ENCODE assay signal across 9 cellular contexts in the genomic region with DNA sequence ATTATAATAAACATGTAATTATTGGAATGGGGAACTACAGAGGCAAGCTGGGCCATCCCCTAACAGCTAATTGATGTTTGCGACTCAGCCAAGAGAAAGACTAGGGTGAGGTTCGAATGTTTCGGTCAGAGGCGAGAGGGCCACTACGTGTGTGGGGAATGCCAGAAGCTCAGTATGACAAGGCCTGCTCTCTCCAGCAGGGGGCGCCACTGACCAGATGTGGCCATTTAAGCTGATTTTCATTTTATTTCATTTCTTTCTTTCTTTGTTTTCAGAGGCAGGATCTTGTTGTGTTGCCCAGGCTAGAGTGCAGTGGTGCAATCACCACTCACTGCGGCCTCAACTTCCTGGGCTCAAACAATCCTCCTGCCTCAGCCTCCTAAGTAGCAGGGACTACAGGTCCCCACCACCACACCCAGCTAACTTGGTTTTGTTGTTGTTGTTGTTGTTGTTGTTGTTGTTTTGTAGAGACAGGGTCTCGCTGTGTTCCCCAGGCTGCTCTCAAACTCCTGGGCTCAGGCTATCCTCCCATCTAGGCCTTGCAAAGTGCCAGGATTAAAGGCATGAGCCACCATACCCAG. TPM values are rescaled to one million over a fixed set of nuclear protein-coding genes. Genes with fewer than 3 reads are reported as not detected.
A peak's percentile ranks its signal among the peaks of the same experiment; 100 is the strongest.
DNase-seq lines count a peak whose midpoint lies in the region; ATAC-seq and TF ChIP-seq lines count a peak whose summit lies in the region.
"Had no signal": no experiment of that assay in that cellular context is flagged by ENCODE, and none has a peak within 500 bp of the region (broad histone marks: within the 10 kb centered on the region; RNA-seq: fewer than 3 reads in every experiment).

No MANE protein-coding gene starts in this region.

- H3K27me3 Mint-ChIP-seq in type B pancreatic cell: peaks cover 4% of the 10 kb centered on the region

- no peak overlapping the region for H3K4me3 ChIP-seq in AG04450 (ENCODE audit: low read depth, low read length)
- no peak overlapping the region for H3K4me3 ChIP-seq in HL-60 (replicated peaks; ENCODE audit: insufficient read depth, low read length)

- TF ChIP-seq CTCF in AG04450 (IDR thresholded peaks at IDR 0.05; ENCODE audit: low read depth, low read length): peak; percentile 60
- peak; percentile 2 for TF ChIP-seq CTCF in HL-60 (IDR thresholded peaks at IDR 0.05; ENCODE audit: insufficient read depth, low read length)
- peak; percentile 79 for TF ChIP-seq CTCF in type B pancreatic cell (conservative IDR thresholded peaks at IDR 0.05)

- DNase-seq in AG04450 (ENCODE audit: low read depth, low spot score): no peak
- peak in 1 of 2 experiments; percentile 12 for DNase-seq in HL-60 (ENCODE audit: low read depth in 1 of 2, low spot score in 1 of 2)
- peak in 2 of 3 experiments; percentile 10 to 33 for DNase-seq in activated CD8-positive, alpha-beta memory T cell treated with anti-CD3 and anti-CD28 coated beads for 48 hours (ENCODE audit: low read depth in 2 of 3, low spot score in 2 of 3)
- peak; percentile 58 for DNase-seq in iPS-NIHi7 (ENCODE audit: extremely low spot score)
- DNase-seq in type B pancreatic cell (ENCODE audit: extremely low spot score, unreplicated experiment): no peak
- no peak for DNase-seq in NCI-H2107 treated with DMSO at 0.1 percent for 48 hours (lab: John Stamatoyannopoulos, UW; ENCODE audit: unreplicated experiment)
- no peak for DNase-seq in NCI-H526 treated with DMSO at 0.1 percent for 48 hours (lab: John Stamatoyannopoulos, UW)

- no peak for ATAC-seq in GM19397 (IDR thresholded peaks at IDR 0.05; ENCODE audit: unreplicated experiment)

- H3K9me3 ChIP-seq in AG04450 (ENCODE audit: control insufficient read depth, insufficient read depth, low read length): no peaks in the 10 kb centered on the region

- H3K4me1 Mint-ChIP-seq in type B pancreatic cell (ENCODE audit: unreplicated experiment): no peaks in the 10 kb centered on the region

- H3K4me3 Mint-ChIP-seq in type B pancreatic cell: no peak overlapping the region
- H3K4me3 Mint-ChIP-seq: dendritic cell treated with granulocyte-macrophage colony-stimulating factor and Interleukin-4, amounts not matched to agents 40 ng/mL and 50 ng/mL, for 4 days had no signal

- H3K36me3 Mint-ChIP-seq in type B pancreatic cell: no peaks in the 10 kb centered on the region

- H3K9me3 Mint-ChIP-seq in type B pancreatic cell: no peaks in the 10 kb centered on the region
- H3K9me3 Mint-ChIP-seq: dendritic cell treated with granulocyte-macrophage colony-stimulating factor and Interleukin-4, amounts not matched to agents 40 ng/mL and 50 ng/mL, for 4 days had no signal

- H3K27me3 ChIP-seq in AG04450 (ENCODE audit: control insufficient read depth, insufficient read depth, low read length) (peaks cover 4% of the 10 kb centered on the region), HL-60 (ENCODE audit: insufficient read depth, poor library complexity, severe bottlenecking) (no peaks in the 10 kb centered on the region)

- H3K27ac ChIP-seq in AG04450 (ENCODE audit: low read depth, low read length): no peak overlapping the region
- H3K27ac ChIP-seq in HL-60 (replicated peaks): no peak overlapping the region

- no peak overlapping the region for H3K27ac Mint-ChIP-seq in type B pancreatic cell
- H3K27ac Mint-ChIP-seq: dendritic cell treated with granulocyte-macrophage colony-stimulating factor and Interleukin-4, amounts not matched to agents 40 ng/mL and 50 ng/mL, for 4 days had no signal

- POLR2A ChIA-PET in AG04450 (lab: Yijun Ruan, JAX): no interaction called here

- CTCF ChIA-PET in AG04450 (lab: Charles Lee): interaction anchor here (0.5 to 4.2 kb wide), 15 partner anchors 9 to 661 kb away, joined by 3 to 58 read pairs (median 4); partner anchors contain the start of gene TRRAP

RNA-seq across cellular contexts. Expression of gene TMEM130, which starts 38.1 kb away (rescaled TPM):
- 7.0 and 11.3 TPM in 2 replicates for polyA plus RNA-seq in AG04450 (2011; rRNA removed)
- 4.2 and 4.6 TPM in 2 replicates for polyA minus RNA-seq in AG04450 (2011; rRNA and poly(A)+ RNA removed)
- total RNA-seq in type B pancreatic cell (ENCODE audit: low replicate concordance): 0.17 and 1.2 TPM in 2 replicates

RNA-seq across cellular contexts. Expression of gene TRRAP, which starts 46.6 kb away (rescaled TPM):
- polyA plus RNA-seq in AG04450 (2011; rRNA removed): 20.6 and 23.8 TPM in 2 replicates
- polyA minus RNA-seq in AG04450 (2011; rRNA and poly(A)+ RNA removed): 62.1 and 73.7 TPM in 2 replicates
- 45.0 and 65.7 TPM in 2 replicates for total RNA-seq in type B pancreatic cell (ENCODE audit: low replicate concordance)

Comparison
In these comparisons a context has a peak if more than half of its experiments do, and no peak if none do; other contexts are left out.
1. DNase-seq: peak in activated CD8-positive, alpha-beta memory T cell treated with anti-CD3 and anti-CD28 coated beads for 48 hours (2 of 3) and iPS-NIHi7 (single experiment); none in AG04450 (single experiment), type B pancreatic cell (single experiment), NCI-H2107 treated with DMSO at 0.1 percent for 48 hours (single experiment) and NCI-H526 treated with DMSO at 0.1 percent for 48 hours (single experiment).
2. CTCF ChIP-seq: peak in every context shown above with its lines; median percentile 79 in type B pancreatic cell; 60 in AG04450; 2 in HL-60.